Comparison of ENCODE assay signal across 8 cellular contexts in genomic region chr16:83925957-83926725, GRCh38. TPM values are rescaled to one million over a fixed set of nuclear protein-coding genes. Genes with fewer than 3 reads are reported as not detected.
DNase-seq lines count a peak whose midpoint lies in the region; ATAC-seq and TF ChIP-seq lines count a peak whose summit lies in the region.
"Had no signal": no experiment of that assay in that cellular context is flagged by ENCODE, and none has a peak within 500 bp of the region (broad histone marks: within the 10 kb centered on the region; RNA-seq: fewer than 3 reads in every experiment).

No MANE protein-coding gene starts in this region.

- WGBS in IMR-90 (ENCODE audit: extremely low coverage in 2 of 2, insufficient read length in 1 of 2), 2 experiments: 31% methylated on average over 6 of the region's 27 CpGs; no CpG with 5 or more reads in 1 of the 2 experiments

- CTCF ChIA-PET in IMR-90 (lab: Yijun Ruan, JAX): interaction anchor here (1.0 to 1.2 kb wide), 3 partner anchors 15 to 31 kb away, joined by 3 to 4 read pairs (median 4); no protein-coding TSS in a partner anchor

- no peak overlapping the region for H3K56ac ChIP-seq in IMR-90 (ENCODE audit: extremely low read depth, insufficient read depth, low read length)

- TF ChIP-seq RAD21 in IMR-90 (IDR thresholded peaks at IDR 0.05; ENCODE audit: low read length): no peak

- TF ChIP-seq POLR2A in IMR-90 (IDR thresholded peaks at IDR 0.05; ENCODE audit: low read depth, low read length): no peak

- H3K27me3 ChIP-seq in IMR-90 (ENCODE audit: control insufficient read depth, insufficient read depth, low read length): no peaks in the 10 kb centered on the region
- H3K27me3 ChIP-seq: tibial artery had no signal

- intact Hi-C loops in IMR-90 (cut with micrococcal nuclease): loop anchor here (1.0 kb wide), 1 partner anchor 139 kb away; no protein-coding TSS in a partner anchor
- intact Hi-C loops in left ventricle myocardium superior (cut with micrococcal nuclease): no loop called here

- no peak overlapping the region for H3K9ac ChIP-seq in IMR-90 (ENCODE audit: low read depth, low read length)

- BruUV-seq in IMR-90 (replicated peaks; lab: Mats Ljungman, UMichigan): no TSS peak

- no peaks in the 10 kb centered on the region for H4K20me1 ChIP-seq in IMR-90 (ENCODE audit: insufficient read depth, low read length)

- no peaks in the 10 kb centered on the region for H3K9me1 ChIP-seq in IMR-90 (ENCODE audit: insufficient read depth, low read length)

- peak overlapping the region; percentile 82 for H2AFZ ChIP-seq in IMR-90 (replicated peaks; ENCODE audit: low read length, poor library complexity)

- no peak overlapping the region for H3K18ac ChIP-seq in IMR-90 (ENCODE audit: low read depth, low read length)

- 0 out of 4 replicates have a peak overlapping the region, but pooled peaks of 1 of the 2 experiments have one; percentile 29 for H4K8ac ChIP-seq in IMR-90 (ENCODE audit: low read depth in 2 of 2, low read length in 2 of 2)

- H4K91ac ChIP-seq in IMR-90 (ENCODE audit: insufficient read depth, low read depth, low read length): no peak overlapping the region

- in situ Hi-C loops in IMR-90 (cut with MboI; ENCODE audit: low sequenced_read_pairs): no loop called here

- no peak for TF ChIP-seq CTCF in 22Rv1 (IDR thresholded peaks at IDR 0.05)
- TF ChIP-seq CTCF in IMR-90 (conservative IDR thresholded peaks at IDR 0.05; ENCODE audit: low read depth, low read length): no peak

- no peaks in the 10 kb centered on the region for H3K79me1 ChIP-seq in IMR-90 (ENCODE audit: low read depth in 1 of 2, low read length in 2 of 2)

- ATAC-seq in IMR-90 (ENCODE audit: low read depth) (no peak), left ventricle myocardium superior (peak; percentile 1)

- no peak overlapping the region for H2BK15ac ChIP-seq in IMR-90 (ENCODE audit: low read depth, low read length)

- H4K5ac ChIP-seq in IMR-90 (ENCODE audit: low read depth, low read length): no peak overlapping the region

- H3K4me1 ChIP-seq in IMR-90 (ENCODE audit: control insufficient read depth, insufficient read depth, low read length): peaks cover 5% of the 10 kb centered on the region

- no peak overlapping the region for H3K14ac ChIP-seq in IMR-90 (replicated peaks; ENCODE audit: low read depth, low read length)

- no peak overlapping the region for H3K23ac ChIP-seq in IMR-90 (ENCODE audit: low read depth, low read length)

- no peaks in the 10 kb centered on the region for H3K9me3 ChIP-seq in IMR-90 (ENCODE audit: control insufficient read depth, insufficient read depth, low read length)
- H3K9me3 ChIP-seq: tibial artery had no signal

- DNase-seq in IMR-90 (no peak), left ventricle myocardium superior (peak; percentile 24), AG20443 (ENCODE audit: low spot score) (no peak), activated gamma-delta T cell (lab: John Stamatoyannopoulos, UW) (no peak), COLO668 (lab: John Stamatoyannopoulos, UW; ENCODE audit: unreplicated experiment) (no peak)
- DNase-seq: cortex of kidney had no signal

- H2AK9ac ChIP-seq in IMR-90 (replicated peaks; ENCODE audit: low read depth, low read length, poor library complexity): peak overlapping the region; percentile 91

- no peak overlapping the region for H3K4me2 ChIP-seq in IMR-90 (ENCODE audit: low read depth, low read length)

- H2BK5ac ChIP-seq in IMR-90 (ENCODE audit: low read depth, low read length, poor library complexity, severe bottlenecking): no peak overlapping the region

- H3K4me3 ChIP-seq in IMR-90 (ENCODE audit: insufficient read depth, low read depth, low read length): no peak overlapping the region
- H3K4me3 ChIP-seq: tibial artery had no signal

- POLR2A ChIA-PET in IMR-90 (lab: Charles Lee; ENCODE audit: unreplicated experiment): no interaction called here

- H2BK20ac ChIP-seq in IMR-90 (ENCODE audit: low read depth, low read length): no peak overlapping the region

- H2BK120ac ChIP-seq in IMR-90 (ENCODE audit: low read depth, low read length): no peak overlapping the region

- H3K36me3 ChIP-seq in IMR-90 (ENCODE audit: control insufficient read depth, insufficient read depth, low read length): no peaks in the 10 kb centered on the region

- H2AK5ac ChIP-seq in IMR-90 (ENCODE audit: low read depth, low read length): 0 out of 2 replicates have a peak overlapping the region, but pooled peaks have one; percentile 34

- H3K27ac ChIP-seq in 22Rv1 (peak overlapping the region; percentile 68), IMR-90 (ENCODE audit: insufficient read depth, low read length) (no peak overlapping the region)
- H3K27ac ChIP-seq: tibial artery had no signal

- dilution Hi-C loops in IMR-90 (cut with HindIII; ENCODE audit: low sequenced_read_pairs, unreplicated experiment): no loop called here

- H3K4ac ChIP-seq in IMR-90 (ENCODE audit: low read depth, low read length): 0 out of 2 replicates have a peak overlapping the region, but pooled peaks have one; percentile 19

TF ChIP-seq in IMR-90, 13 proteins besides CTCF, POLR2A, EP300 and RAD21:
- TF ChIP-seq USF2 (IDR thresholded peaks at IDR 0.05; ENCODE audit: low read depth, low read length) (no peak), NFE2L2 (IDR thresholded peaks at IDR 0.05; ENCODE audit: low read depth, low read length) (no peak), ELK1 (IDR thresholded peaks at IDR 0.05; ENCODE audit: borderline replicate concordance, low read depth, low read length) (no peak), MAZ (IDR thresholded peaks at IDR 0.05; ENCODE audit: borderline replicate concordance, low read depth, low read length) (no peak)

RNA-seq across cellular contexts. Expression of gene OSGIN1, which starts 26.9 kb away (rescaled TPM):
- total RNA-seq in IMR-90 (2012; rRNA removed) (0.83 and 0.90 TPM in 2 replicates), left ventricle myocardium superior (4.7 TPM)
- 6.4 and 7.4 TPM in 2 replicates for polyA plus RNA-seq in IMR-90 (2012; rRNA removed)
- 3.1 and 4.1 TPM in 2 replicates for polyA plus RNA-seq in IMR-90 (2012; cell fraction: cytosol; rRNA removed)
- 4.1 and 9.2 TPM in 2 replicates for polyA plus RNA-seq in IMR-90 (2012; cell fraction: nucleus; rRNA removed; ENCODE audit: low replicate concordance)

RNA-seq across cellular contexts. Expression of gene MLYCD, which starts 27.2 kb away (rescaled TPM):
- 1.9 and 2.7 TPM in 2 replicates for total RNA-seq in IMR-90 (2012; rRNA removed)
- 1.9 TPM in 2 replicates for polyA plus RNA-seq in IMR-90 (2012; rRNA removed)
- 1.3 and 1.5 TPM in 2 replicates for polyA plus RNA-seq in IMR-90 (2012; cell fraction: cytosol; rRNA removed)
- polyA plus RNA-seq in IMR-90 (2012; cell fraction: nucleus; rRNA removed; ENCODE audit: low replicate concordance): 4.7 and 4.8 TPM in 2 replicates
- total RNA-seq in left ventricle myocardium superior: 49.0 TPM

RNA-seq across cellular contexts. Expression of gene NECAB2, which starts 41.9 kb away (rescaled TPM):
- total RNA-seq in IMR-90 (2012; rRNA removed) (under 0.01 TPM in 1 of 2 replicates, not detected in the other), left ventricle myocardium superior (0.84 TPM)
- 0.26 and 0.27 TPM in 2 replicates for polyA plus RNA-seq in IMR-90 (2012; rRNA removed)
- 0.25 and 0.44 TPM in 2 replicates for polyA plus RNA-seq in IMR-90 (2012; cell fraction: cytosol; rRNA removed)
- 0.65 and 1.1 TPM in 2 replicates for polyA plus RNA-seq in IMR-90 (2012; cell fraction: nucleus; rRNA removed; ENCODE audit: low replicate concordance)

Comparison
In these comparisons a context has a peak if more than half of its experiments do, and no peak if none do; other contexts are left out.
1. RNA of gene MLYCD, which starts 27.2 kb away (total RNA-seq): 49.0 TPM in left ventricle myocardium superior (single experiment); 1.9 to 2.7 TPM in IMR-90; every median in the first group is over 10 times any median in the second.